Comparison of ENCODE assay signal across 23 cellular contexts in the genomic region with DNA sequence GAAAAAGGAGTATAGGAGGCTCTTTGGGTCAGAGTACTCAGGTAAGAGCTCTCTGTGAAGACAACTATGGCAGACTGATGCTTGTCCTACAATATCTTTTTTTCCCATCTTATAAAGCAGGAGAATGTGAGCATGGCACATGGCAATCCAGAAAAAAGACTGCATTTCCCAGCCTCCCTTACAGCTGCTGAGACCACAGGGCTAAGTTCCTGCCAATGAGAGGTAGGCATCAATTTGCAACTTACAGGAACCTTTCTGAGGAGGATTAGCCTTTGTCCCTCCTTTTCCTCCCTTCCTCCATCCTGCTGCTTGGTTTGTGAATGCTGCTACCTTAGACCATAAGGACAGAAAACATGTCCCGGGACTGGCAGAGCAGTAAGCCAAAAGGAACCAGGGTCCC. TPM values are rescaled to one million over a fixed set of nuclear protein-coding genes. Genes with fewer than 3 reads are reported as not detected.
"Had no signal": no experiment of that assay in that cellular context is flagged by ENCODE, and none has a peak within 500 bp of the region (broad histone marks: within the 10 kb centered on the region; RNA-seq: fewer than 3 reads in every experiment).

No MANE protein-coding gene starts in this region.

- H3K27ac ChIP-seq: esophagus squamous epithelium, gastroesophageal sphincter, pancreas, stomach had no signal

- H3K4me1 Mint-ChIP-seq: mesothelial cell of epicardium, natural killer cell, neural crest cell had no signal

- H3K36me3 Mint-ChIP-seq: natural killer cell had no signal

- H3K4me1 ChIP-seq: esophagus squamous epithelium, gastroesophageal sphincter, pancreas, stomach had no signal

- H3K27ac Mint-ChIP-seq: dendritic cell treated with granulocyte-macrophage colony-stimulating factor and Interleukin-4, amounts not matched to agents 40 ng/mL and 50 ng/mL, for 4 days; effector memory CD8-positive, alpha-beta T cell; mesothelial cell of epicardium; natural killer cell; progenitor cell of endocrine pancreas had no signal

- H3K27me3 ChIP-seq: esophagus squamous epithelium, gastroesophageal sphincter, pancreas, stomach had no signal

- DNase-seq: effector memory CD8-positive, alpha-beta T cell; esophagus squamous epithelium; foreskin fibroblast; glutamatergic neuron; kidney glomerular epithelial cell; natural killer cell; nucleus accumbens; pancreas; right cardiac atrium; small intestine; stimulated activated CD4-positive, alpha-beta T cell treated with anti-CD3 and anti-CD28 coated beads, Interleukin-12 subunit alpha, Interleukin-12 subunit beta, amount 100 ng/mL, for 4 hours; stimulated activated naive CD4-positive, alpha-beta T cell; stomach; substantia nigra; trophoblast cell had no signal

- ATAC-seq: effector memory CD8-positive, alpha-beta T cell; gastroesophageal sphincter; left lobe of liver; natural killer cell; pancreas; right cardiac atrium had no signal

- H3K9me3 ChIP-seq: esophagus squamous epithelium, gastroesophageal sphincter, pancreas had no signal

- H3K27me3 Mint-ChIP-seq: dendritic cell treated with granulocyte-macrophage colony-stimulating factor and Interleukin-4, amounts not matched to agents 40 ng/mL and 50 ng/mL, for 4 days; progenitor cell of endocrine pancreas had no signal

- H3K36me3 ChIP-seq: esophagus squamous epithelium, gastroesophageal sphincter, pancreas, stomach had no signal

- H3K4me3 Mint-ChIP-seq: dendritic cell treated with granulocyte-macrophage colony-stimulating factor and Interleukin-4, amounts not matched to agents 40 ng/mL and 50 ng/mL, for 4 days; effector memory CD8-positive, alpha-beta T cell; mesothelial cell of epicardium; natural killer cell; neural crest cell had no signal

- H3K9me3 Mint-ChIP-seq: effector memory CD8-positive, alpha-beta T cell; mesothelial cell of epicardium; natural killer cell had no signal

- H3K4me3 ChIP-seq: esophagus squamous epithelium, gastroesophageal sphincter, pancreas, stomach had no signal

RNA-seq across cellular contexts. Expression of gene ST8SIA5, which starts 37.8 kb away (rescaled TPM):
- total RNA-seq: epithelial cell of proximal tubule, esophagus squamous epithelium, lower leg skin had no signal
